ENCODE assay signal across 9 cellular contexts in genomic region chr12:48972213-48973021, GRCh38. TPM values are rescaled to one million over a fixed set of nuclear protein-coding genes. Genes with fewer than 3 reads are reported as not detected.
DNase-seq lines count a peak whose midpoint lies in the region; ATAC-seq and TF ChIP-seq lines count a peak whose summit lies in the region.
"Had no signal": no experiment of that assay in that cellular context is flagged by ENCODE, and none has a peak within 500 bp of the region (broad histone marks: within the 10 kb centered on the region; RNA-seq: fewer than 3 reads in every experiment).

No MANE protein-coding gene starts in this region.

- peak; percentile 26 for DNase-seq in stimulated activated naive CD4-positive, alpha-beta T cell treated with Interleukin-2 at 50 U/mL for 16 hours (lab: John Stamatoyannopoulos, UW)
- no peak for DNase-seq in stimulated activated naive CD4-positive, alpha-beta T cell (lab: John Stamatoyannopoulos, UW)
- DNase-seq in SKM-1 treated with dmso at 0.1 percent for 144 hours (lab: John Stamatoyannopoulos, UW; ENCODE audit: unreplicated experiment) (peak; percentile 21), foreskin keratinocyte (no peak), body of pancreas (no peak), esophagus squamous epithelium (lab: John Stamatoyannopoulos, UW) (no peak), RPMI8226 (no peak), KG1 (lab: John Stamatoyannopoulos, UW) (no peak)
- DNase-seq: sigmoid colon had no signal

- TF ChIP-seq CTCF in foreskin keratinocyte (conservative IDR thresholded peaks at IDR 0.05), result no peak
- TF ChIP-seq CTCF in body of pancreas (IDR thresholded peaks at IDR 0.05), result no peak
- TF ChIP-seq CTCF in esophagus squamous epithelium (IDR thresholded peaks at IDR 0.05), result no peak

- intact Hi-C loops in body of pancreas (cut with DNase I) (no loop called here), esophagus squamous epithelium (cut with DNase I) (no loop called here)

- no peaks in the 10 kb centered on the region for H3K36me3 ChIP-seq in body of pancreas (replicated peaks in 1 of 2; ENCODE audit: insufficient read depth in 1 of 2, low read depth in 2 of 2)
- H3K36me3 ChIP-seq in esophagus squamous epithelium, result no peaks in the 10 kb centered on the region
- H3K36me3 ChIP-seq: sigmoid colon had no signal

- H3K9me3 ChIP-seq in body of pancreas (no peaks in the 10 kb centered on the region), esophagus squamous epithelium (no peaks in the 10 kb centered on the region)
- H3K9me3 ChIP-seq: sigmoid colon had no signal

- peaks cover 85% of the 10 kb centered on the region for H3K27me3 ChIP-seq in foreskin keratinocyte
- peaks cover 0 to 30% of the 10 kb centered on the region in 2 donors for H3K27me3 ChIP-seq in body of pancreas
- H3K27me3 ChIP-seq in esophagus squamous epithelium, result peaks cover 0 to 86% (median 23%) of the 10 kb centered on the region in 4 donors

- WGBS in body of pancreas, 2 donors, result 12 to 15% methylated on average over 9 to 21 of the region's 25 CpGs
- 3 to 20% methylated on average over 7 to 11 of the region's 25 CpGs for WGBS in esophagus squamous epithelium, 2 donors

- H3K4me1 ChIP-seq in foreskin keratinocyte, result peaks cover 17% of the 10 kb centered on the region
- H3K4me1 ChIP-seq in body of pancreas, result peaks cover 27% of the 10 kb centered on the region
- peaks cover 26 to 51% (median 31%) of the 10 kb centered on the region in 3 donors for H3K4me1 ChIP-seq in esophagus squamous epithelium

- TF ChIP-seq POLR2A in body of pancreas (IDR thresholded peaks at IDR 0.05) (no peak), esophagus squamous epithelium (IDR thresholded peaks at IDR 0.05) (no peak)

- H3K27ac ChIP-seq in foreskin keratinocyte (no peak overlapping the region), body of pancreas (no peak overlapping the region), esophagus squamous epithelium (no peak overlapping the region)

- H3K4me3 ChIP-seq in body of pancreas, result no peak overlapping the region
- H3K4me3 ChIP-seq in esophagus squamous epithelium, result no peak overlapping the region

- ATAC-seq in foreskin keratinocyte (peak; percentile 6), body of pancreas (no peak)

RNA-seq across cellular contexts. Expression of gene WNT10B, which starts 0.9 kb away (rescaled TPM):
- 0.46 and 1.1 TPM in 2 replicates for total RNA-seq in foreskin keratinocyte
- 0.50 and 1.0 TPM in 2 replicates for polyA plus RNA-seq in foreskin keratinocyte
- 1 to 10 TPM in 1 of 2 donors, not detected in 1; 1.3 TPM for total RNA-seq in body of pancreas
- total RNA-seq in esophagus squamous epithelium, result 1 to 10 TPM in 1 of 4 donors, under 1 TPM in 3; 0.19 to 6.3 (median 0.61) TPM

RNA-seq across cellular contexts. Expression of gene WNT1, which starts 5.7 kb away (rescaled TPM):
- total RNA-seq in foreskin keratinocyte, result not detected in 2 replicates
- polyA plus RNA-seq in foreskin keratinocyte, result not detected in 2 replicates
- total RNA-seq in body of pancreas, result not detected
- total RNA-seq in esophagus squamous epithelium, result under 1 TPM in 1 of 4 donors, not detected in 3; 0.41 TPM
- total RNA-seq: sigmoid colon had no signal

RNA-seq across cellular contexts. Expression of gene ARF3, which starts 15.1 kb away (rescaled TPM):
- 102 and 109 TPM in 2 replicates for total RNA-seq in foreskin keratinocyte
- 141 and 151 TPM in 2 replicates for polyA plus RNA-seq in foreskin keratinocyte
- total RNA-seq in body of pancreas, result 10 to 100 TPM; 22.3 to 24.1 TPM
- total RNA-seq in esophagus squamous epithelium, result 10 to 100 TPM; 52.2 to 76.2 (median 61.6) TPM

RNA-seq across cellular contexts. Expression of gene DDN, which starts 26.8 kb away (rescaled TPM):
- total RNA-seq in foreskin keratinocyte (0.34 and 0.56 TPM in 2 replicates), body of pancreas (under 1 TPM in 1 of 2 donors, not detected in 1; 0.66 TPM), esophagus squamous epithelium (under 1 TPM; 0.19 to 0.40 (median 0.26) TPM)
- 0.26 and 0.50 TPM in 2 replicates for polyA plus RNA-seq in foreskin keratinocyte

RNA-seq across cellular contexts. Expression of gene PRKAG1, which starts 46.2 kb away (rescaled TPM):
- total RNA-seq in foreskin keratinocyte, result 73.0 and 75.3 TPM in 2 replicates
- polyA plus RNA-seq in foreskin keratinocyte, result 65.4 and 70.9 TPM in 2 replicates
- 10 to 100 TPM; 25.4 to 26.4 TPM for total RNA-seq in body of pancreas
- 10 to 100 TPM; 31.9 to 58.6 (median 47.8) TPM for total RNA-seq in esophagus squamous epithelium

Comparison
In these comparisons a context has a peak if more than half of its experiments do, and no peak if none do; other contexts are left out.
1. DNase-seq: peak in stimulated activated naive CD4-positive, alpha-beta T cell treated with Interleukin-2 at 50 U/mL for 16 hours (single experiment) and SKM-1 treated with dmso at 0.1 percent for 144 hours (single experiment); none in stimulated activated naive CD4-positive, alpha-beta T cell (0 of 6), foreskin keratinocyte (0 of 2), body of pancreas (0 of 4), esophagus squamous epithelium (single experiment), RPMI8226 (single experiment) and KG1 (single experiment).